In genomic region chrX:135522878-135523693, GRCh38 we compare ENCODE assay signal across 11 cellular contexts. TPM values are rescaled to one million over a fixed set of nuclear protein-coding genes. Genes with fewer than 3 reads are reported as not detected.
DNase-seq lines count a peak whose midpoint lies in the region; ATAC-seq and TF ChIP-seq lines count a peak whose summit lies in the region.
"Had no signal": no experiment of that assay in that cellular context is flagged by ENCODE, and none has a peak within 500 bp of the region (broad histone marks: within the 10 kb centered on the region; RNA-seq: fewer than 3 reads in every experiment).

No MANE protein-coding gene starts in this region.

- no peak for DNase-seq in A673 (ENCODE audit: low spot score)
- DNase-seq in HEK293T (ENCODE audit: extremely low spot score), result no peak
- no peak for DNase-seq in activated naive CD8-positive, alpha-beta T cell treated with anti-CD3 and anti-CD28 coated beads for 36 hours
- peak; percentile 4 for DNase-seq in mesenchymal stem cell
- DNase-seq in NCI-H226, result no peak
- no peak for DNase-seq in Peyer's patch
- no peak for DNase-seq in epidermal melanocyte (ENCODE audit: insufficient read length, low spot score)
- DNase-seq: amygdala; islet precursor cell; stimulated activated CD4-positive, alpha-beta T cell treated with anti-CD3 and anti-CD28 coated beads, Interleukin-2, amount 100 ng/mL, for 48 hours had no signal

- TF ChIP-seq POLR2A in Peyer's patch (IDR thresholded peaks at IDR 0.05), result no peak

- no peak for ATAC-seq in GM18870 (IDR thresholded peaks at IDR 0.05; ENCODE audit: unreplicated experiment)

- intact Hi-C loops in A673 (cut with micrococcal nuclease; ENCODE audit: unreplicated experiment), result no loop called here

- peak overlapping the region; percentile 92 for H3K27ac Mint-ChIP-seq in activated naive CD8-positive, alpha-beta T cell treated with anti-CD3 and anti-CD28 coated beads for 36 hours

- H2BK5ac ChIP-seq in mesenchymal stem cell (ENCODE audit: low read depth, low read length, poor library complexity, severe bottlenecking), result no peak overlapping the region

- no peak overlapping the region for H4K91ac ChIP-seq in mesenchymal stem cell (ENCODE audit: low read length)

- H3K4me1 Mint-ChIP-seq in activated naive CD8-positive, alpha-beta T cell treated with anti-CD3 and anti-CD28 coated beads for 36 hours, result peaks cover 54% of the 10 kb centered on the region

- H3K36me3 Mint-ChIP-seq in activated naive CD8-positive, alpha-beta T cell treated with anti-CD3 and anti-CD28 coated beads for 36 hours, result peaks cover 31% of the 10 kb centered on the region

- peaks cover 4% of the 10 kb centered on the region for H3K79me1 ChIP-seq in mesenchymal stem cell (replicated peaks; ENCODE audit: low read length, poor library complexity, severe bottlenecking)

- no peak overlapping the region for H2AK5ac ChIP-seq in mesenchymal stem cell (ENCODE audit: low read length, severe bottlenecking)

- no peak for TF ChIP-seq CTCF in A673 (conservative IDR thresholded peaks at IDR 0.05; ENCODE audit: low read depth, low read length)
- no peak for TF ChIP-seq CTCF in Peyer's patch (IDR thresholded peaks at IDR 0.05)

- CTCF ChIA-PET in A673 (lab: Charles Lee) (no interaction called here), HEK293T (lab: Yijun Ruan, JAX) (no interaction called here)

- H3K9me3 Mint-ChIP-seq in activated naive CD8-positive, alpha-beta T cell treated with anti-CD3 and anti-CD28 coated beads for 36 hours, result no peaks in the 10 kb centered on the region

- H3K36me3 ChIP-seq in A673 (ENCODE audit: insufficient read depth, low read length, poor library complexity, severe bottlenecking) (no peaks in the 10 kb centered on the region), mesenchymal stem cell (ENCODE audit: control insufficient read depth in 1 of 2, insufficient read depth in 2 of 2, low read depth in 1 of 2, low read length in 2 of 2) (no peaks in the 10 kb centered on the region), Peyer's patch (no peaks in the 10 kb centered on the region)

- WGBS in mesenchymal stem cell, result 95% methylated on average over 14 of the region's 20 CpGs

- BruUV-seq in A673 (replicated peaks; lab: Mats Ljungman, UMichigan), result no TSS peak

- H3K27me3 ChIP-seq in A673 (replicated peaks; ENCODE audit: insufficient read depth, low read depth, low read length, poor library complexity), result peaks cover 3% of the 10 kb centered on the region
- no peaks in the 10 kb centered on the region for H3K27me3 ChIP-seq in mesenchymal stem cell (ENCODE audit: control insufficient read depth in 1 of 2, insufficient read depth in 1 of 2, low read length in 2 of 2)
- H3K27me3 ChIP-seq in Peyer's patch, result no peaks in the 10 kb centered on the region

- H2AFZ ChIP-seq in mesenchymal stem cell (ENCODE audit: low read depth, low read length), result no peak overlapping the region

- H3K23ac ChIP-seq in mesenchymal stem cell (ENCODE audit: low read length in 2 of 2), result no peak overlapping the region

- peak overlapping the region; percentile 90 for H3K4me3 Mint-ChIP-seq in activated naive CD8-positive, alpha-beta T cell treated with anti-CD3 and anti-CD28 coated beads for 36 hours

- H2BK12ac ChIP-seq in mesenchymal stem cell (ENCODE audit: low read length in 2 of 2), result no peak overlapping the region

- H2BK15ac ChIP-seq in mesenchymal stem cell (ENCODE audit: low read depth, poor library complexity, severe bottlenecking), result no peak overlapping the region

- peak overlapping the region; percentile 96 for H3K9ac ChIP-seq in mesenchymal stem cell (ENCODE audit: low read length)

- peaks cover 2% of the 10 kb centered on the region for H3K27me3 Mint-ChIP-seq in activated naive CD8-positive, alpha-beta T cell treated with anti-CD3 and anti-CD28 coated beads for 36 hours

- no peak overlapping the region for H3K18ac ChIP-seq in mesenchymal stem cell (ENCODE audit: low read depth in 1 of 2, low read length in 2 of 2)

- no peak overlapping the region for H2BK120ac ChIP-seq in mesenchymal stem cell (ENCODE audit: low read depth, low read length)

- POLR2A ChIA-PET in A673 (lab: Charles Lee; ENCODE audit: low non-redundant PET) (no interaction called here), HEK293T (lab: Yijun Ruan, JAX) (no interaction called here)

- H3K27ac ChIP-seq in A673 (ENCODE audit: low read depth, low read length, poor library complexity, severe bottlenecking) (peak overlapping the region; percentile 62), mesenchymal stem cell (ENCODE audit: low read length, poor library complexity, severe bottlenecking) (no peak overlapping the region), Peyer's patch (peak overlapping the region in 2 of 4 donors; percentile 90 to 98)

- H3K4me2 ChIP-seq in mesenchymal stem cell (ENCODE audit: low read length, poor library complexity, severe bottlenecking), result no peak overlapping the region

- no peaks in the 10 kb centered on the region for H3K4me1 ChIP-seq in A673 (ENCODE audit: insufficient read depth, low read length, poor library complexity, severe bottlenecking)
- peaks cover 1% of the 10 kb centered on the region for H3K4me1 ChIP-seq in mesenchymal stem cell (ENCODE audit: control insufficient read depth, insufficient read depth, low read depth, low read length)
- H3K4me1 ChIP-seq in Peyer's patch, result no peaks in the 10 kb centered on the region

- no peaks in the 10 kb centered on the region for H3K9me3 ChIP-seq in A673 (ENCODE audit: low read depth, low read length, poor library complexity, severe bottlenecking)
- no peaks in the 10 kb centered on the region for H3K9me3 ChIP-seq in mesenchymal stem cell (ENCODE audit: control insufficient read depth, low read length)
- H3K9me3 ChIP-seq in Peyer's patch, result no peaks in the 10 kb centered on the region

- no peak overlapping the region for H4K8ac ChIP-seq in mesenchymal stem cell (ENCODE audit: low read length)

- H3K4ac ChIP-seq in mesenchymal stem cell (ENCODE audit: low read depth in 1 of 2, low read length in 2 of 2), result no peak overlapping the region

- H3K4me3 ChIP-seq in A673 (ENCODE audit: low read depth, low read length, poor library complexity, severe bottlenecking), result peak overlapping the region; percentile 78
- peak overlapping the region in 1 of 2 experiments; percentile 83 for H3K4me3 ChIP-seq in mesenchymal stem cell (ENCODE audit: insufficient read depth in 1 of 2, low read depth in 1 of 2, low read length in 2 of 2)
- H3K4me3 ChIP-seq in Peyer's patch, result peak overlapping the region in 1 of 4 donors; percentile 51

- no peak overlapping the region for H3K14ac ChIP-seq in mesenchymal stem cell (ENCODE audit: low read length in 2 of 2)

TF ChIP-seq in HEK293T, 16 proteins besides CTCF, POLR2A, EP300 and RAD21:
- no peak for TF ChIP-seq NFRKB (IDR thresholded peaks at IDR 0.05)
- TF ChIP-seq ZNF384 (IDR thresholded peaks at IDR 0.05), result peak; percentile 78

RNA-seq across cellular contexts. Expression of gene INTS6L, which starts 2.6 kb away (rescaled TPM):
- 11.7 and 14.4 TPM in 2 replicates for total RNA-seq in A673 (2021)
- 10 to 100 TPM; 17.2 to 22.2 TPM for total RNA-seq in activated naive CD8-positive, alpha-beta T cell treated with anti-CD3 and anti-CD28 coated beads for 36 hours
- polyA plus RNA-seq in mesenchymal stem cell (2013, experiment 1 of 2), result 6.3 TPM
- polyA plus RNA-seq in mesenchymal stem cell (2013, experiment 2 of 2), result 6.0 TPM
- total RNA-seq in Peyer's patch, result 10 to 100 TPM in 3 of 4 donors, 1 to 10 TPM in 1; 8.2 to 71.8 (median 11.4) TPM
